Comparison of ENCODE assay signal across 19 cellular contexts in genomic region chr10:132846631-132847415, GRCh38.
DNase-seq lines count a peak whose midpoint lies in the region; ATAC-seq, FAIRE-seq and TF ChIP-seq lines count a peak whose summit lies in the region.
"Had no signal": no experiment of that assay in that cellular context is flagged by ENCODE, and none has a peak within 500 bp of the region (broad histone marks: within the 10 kb centered on the region; RNA-seq: fewer than 3 reads in every experiment).

No MANE protein-coding gene starts in this region.

- H4K8ac ChIP-seq in H1 (ENCODE audit: extremely low read depth, insufficient read depth, low read length) (peak overlapping the region; percentile 2; the same call in 1 of the 2 replicates), neuronal stem cell (ENCODE audit: low read depth, low read length) (no peak overlapping the region)

- CTCF ChIA-PET in H1 (lab: Charles Lee; ENCODE audit: partially characterized antibody) = interaction anchor here (1.3 kb wide), 1 partner anchor 15 kb away, joined by 3 read pairs; no protein-coding TSS in a partner anchor
- CTCF ChIA-PET in RWPE1 (lab: Yijun Ruan, JAX) = interaction anchor here (0.5 kb wide), 1 partner anchor 49 kb away, joined by 3 read pairs; no protein-coding TSS in a partner anchor

- no peak for TF ChIP-seq CTCF in H1 (IDR thresholded peaks at IDR 0.05; ENCODE audit: control extremely low read depth in 1 of 3, insufficient read depth in 1 of 3, low read depth in 1 of 3, low read length in 3 of 3)
- TF ChIP-seq CTCF in natural killer cell (IDR thresholded peaks at IDR 0.05) = no peak
- TF ChIP-seq CTCF in RWPE1 (conservative IDR thresholded peaks at IDR 0.05; ENCODE audit: low read depth) = no peak

- POLR2A ChIA-PET in activated naive CD8-positive, alpha-beta T cell treated with anti-CD3 and anti-CD28 coated beads, Interleukin-2, amount 10 ng/mL, durations not matched to agents 7 days and 5 days (lab: Charles Lee) = no interaction called here
- POLR2A ChIA-PET in H1 (lab: Charles Lee; ENCODE audit: partially characterized antibody) (no interaction called here), RWPE1 (lab: Yijun Ruan, JAX; ENCODE audit: low non-redundant PET) (no interaction called here)

- H2BK12ac ChIP-seq in H1 (ENCODE audit: low read depth, low read length) (no peak overlapping the region), neuronal stem cell (ENCODE audit: low read length) (peak overlapping the region; percentile 90)

- H2BK5ac ChIP-seq in H1 (ENCODE audit: low read depth, low read length) (no peak overlapping the region; the same call in 1 of the 2 replicates), neuronal stem cell (ENCODE audit: low read length) (peak overlapping the region; percentile 5)

- H3K23me2 ChIP-seq in H1 (ENCODE audit: low read depth, low read length) = no peaks in the 10 kb centered on the region

- H3K4me1 ChIP-seq in H1 (replicated peaks in 1 of 4; ENCODE audit: control insufficient read depth in 3 of 4, insufficient read depth in 4 of 4, low read length in 3 of 4) = no peaks in the 10 kb centered on the region; a peak in 1 of 7 replicates
- peaks cover 0 to 2% of the 10 kb centered on the region in 2 donors for H3K4me1 ChIP-seq in neuronal stem cell (ENCODE audit: control insufficient read depth in 2 of 2, insufficient read depth in 1 of 2, low read depth in 1 of 2, low read length in 2 of 2)
- H3K4me1 ChIP-seq in aorta (ENCODE audit: control insufficient read depth in 1 of 2, insufficient read depth in 2 of 2, low read length in 2 of 2) = no peaks in the 10 kb centered on the region
- H3K4me1 ChIP-seq: A549, Peyer's patch had no signal

- H3K56ac ChIP-seq in H1 (replicated peaks; ENCODE audit: insufficient read length, low read depth, low read length) = no peak overlapping the region

- H3K36me3 ChIP-seq in H1 (ENCODE audit: control insufficient read depth in 2 of 4, insufficient read depth in 4 of 4, low read length in 3 of 4) (no peaks in the 10 kb centered on the region), neuronal stem cell (replicated peaks in 1 of 2; ENCODE audit: control insufficient read depth in 2 of 2, insufficient read depth in 2 of 2, low read length in 2 of 2) (no peaks in the 10 kb centered on the region), aorta (ENCODE audit: control insufficient read depth in 1 of 2, insufficient read depth in 2 of 2, low read length in 1 of 2) (no peaks in the 10 kb centered on the region)
- H3K36me3 ChIP-seq: Peyer's patch had no signal

- no peak overlapping the region for H3K14ac ChIP-seq in H1 (ENCODE audit: insufficient read length)
- peak overlapping the region; percentile 89 for H3K14ac ChIP-seq in neuronal stem cell (ENCODE audit: low read length)

- TF ChIP-seq EP300 in H1 (IDR thresholded peaks at IDR 0.05; ENCODE audit: borderline replicate concordance in 1 of 2, low read depth in 2 of 2, low read length in 2 of 2) = no peak

- no peaks in the 10 kb centered on the region for H3K79me2 ChIP-seq in H1 (ENCODE audit: control insufficient read depth in 1 of 2, insufficient read depth in 2 of 2, low read length in 2 of 2)

- H4K20me1 ChIP-seq in H1 (replicated peaks in 1 of 2; ENCODE audit: control insufficient read depth in 1 of 2, insufficient read depth in 2 of 2, low read length in 2 of 2) = no peaks in the 10 kb centered on the region

- H2BK15ac ChIP-seq in H1 (ENCODE audit: low read length) (no peak overlapping the region), neuronal stem cell (ENCODE audit: low read length) (peak overlapping the region; percentile 21)

- H3K79me1 ChIP-seq in H1 (ENCODE audit: low read depth, low read length) (no peaks in the 10 kb centered on the region), neuronal stem cell (ENCODE audit: low read depth, low read length) (no peaks in the 10 kb centered on the region)

- TF ChIP-seq RAD21 in H1 (IDR thresholded peaks at IDR 0.05 in 1 of 2, conservative IDR thresholded peaks at IDR 0.05 in 1 of 2; ENCODE audit: low read depth in 2 of 2, low read length in 2 of 2) = no peak

- intact Hi-C loops in aorta (cut with DNase I) = no loop called here
- intact Hi-C loops in natural killer cell (cut with micrococcal nuclease) = no loop called here

- no peak overlapping the region for H3K4me3 Mint-ChIP-seq in activated naive CD8-positive, alpha-beta T cell treated with anti-CD3 and anti-CD28 coated beads, Interleukin-2, amount 10 ng/mL, durations not matched to agents 7 days and 5 days
- H3K4me3 Mint-ChIP-seq in activated naive CD8-positive, alpha-beta T cell treated with anti-CD3 and anti-CD28 coated beads for 36 hours = no peak overlapping the region
- H3K4me3 Mint-ChIP-seq in natural killer cell = no peak overlapping the region
- H3K4me3 Mint-ChIP-seq: IgD-negative memory B cell had no signal

- H3K23ac ChIP-seq in H1 (ENCODE audit: insufficient read length) (no peak overlapping the region), neuronal stem cell (ENCODE audit: low read depth, low read length, poor library complexity) (peak overlapping the region; percentile 85)

- WGBS in H1 (ENCODE audit: extremely low coverage in 1 of 2, insufficient coverage in 1 of 2, insufficient read length in 1 of 2, insufficient replicate concordance in 2 of 2, low coverage in 1 of 2, low lambda C conversion rate in 2 of 2, missing lambda C conversion rate in 1 of 2), 2 experiments = 96% methylated on average over 21 of the region's 27 CpGs; no CpG with 5 or more reads in 1 of the 2 experiments
- no CpG with 5 or more reads among the region's 27 CpGs for WGBS in neuronal stem cell (ENCODE audit: extremely low coverage in 2 of 2, insufficient read length in 2 of 2, insufficient replicate concordance in 1 of 2), 2 donors
- WGBS in aorta, 2 donors = 93 to 95% methylated on average over 23 to 27 of the region's 27 CpGs

- H2AK5ac ChIP-seq in H1 (ENCODE audit: low read depth, low read length) (no peak overlapping the region), neuronal stem cell (ENCODE audit: low read depth, low read length) (peak overlapping the region; percentile 47)

- H3K9me3 ChIP-seq in H1 (ENCODE audit: insufficient read depth in 2 of 2, low read depth in 1 of 2, low read length in 1 of 2) (peaks cover 12 to 14% of the 10 kb centered on the region in 2 experiments), neuronal stem cell (replicated peaks in 1 of 2; ENCODE audit: control insufficient read depth in 2 of 2, insufficient read depth in 1 of 2, low read depth in 1 of 2, low read length in 2 of 2) (peaks cover 5 to 6% of the 10 kb centered on the region in 2 donors), aorta (ENCODE audit: control insufficient read depth, low read length) (peaks cover 5% of the 10 kb centered on the region)

- H3K27ac Mint-ChIP-seq in activated naive CD8-positive, alpha-beta T cell treated with anti-CD3 and anti-CD28 coated beads, Interleukin-2, amount 10 ng/mL, durations not matched to agents 7 days and 5 days = no peak overlapping the region
- H3K27ac Mint-ChIP-seq in activated naive CD8-positive, alpha-beta T cell treated with anti-CD3 and anti-CD28 coated beads for 36 hours = no peak overlapping the region
- H3K27ac Mint-ChIP-seq in natural killer cell = no peak overlapping the region
- H3K27ac Mint-ChIP-seq: IgD-negative memory B cell had no signal

- H4K91ac ChIP-seq in H1 (replicated peaks; ENCODE audit: insufficient read length, low read length) = no peak overlapping the region
- H4K91ac ChIP-seq in neuronal stem cell (ENCODE audit: low read depth, low read length, poor library complexity) = no peak overlapping the region

- H2BK120ac ChIP-seq in H1 (replicated peaks; ENCODE audit: low read depth, low read length) (no peak overlapping the region), neuronal stem cell (ENCODE audit: low read depth, low read length) (peak overlapping the region; percentile 81)

- peaks cover 7% of the 10 kb centered on the region for H3K27me3 Mint-ChIP-seq in activated naive CD8-positive, alpha-beta T cell treated with anti-CD3 and anti-CD28 coated beads, Interleukin-2, amount 10 ng/mL, durations not matched to agents 7 days and 5 days
- peaks cover 6% of the 10 kb centered on the region for H3K27me3 Mint-ChIP-seq in activated naive CD8-positive, alpha-beta T cell treated with anti-CD3 and anti-CD28 coated beads for 36 hours
- H3K27me3 Mint-ChIP-seq in natural killer cell (ENCODE audit: low read depth in 2 of 2) = peaks cover 5 to 9% of the 10 kb centered on the region in 2 donors
- H3K27me3 Mint-ChIP-seq: CD4-positive, CD25-positive, alpha-beta regulatory T cell had no signal

- H3K9ac ChIP-seq in H1 (replicated peaks in 1 of 4; ENCODE audit: extremely low read depth in 1 of 4, low read depth in 3 of 4, low read length in 3 of 4) (no peak overlapping the region), neuronal stem cell (ENCODE audit: low read depth, low read length, poor library complexity) (peak overlapping the region; percentile 21)

- TF ChIP-seq POLR2A in H1 (IDR thresholded peaks at IDR 0.05; ENCODE audit: control extremely low read depth in 1 of 2, low read depth in 2 of 2, low read length in 2 of 2) = no peak

- no peak for ATAC-seq in activated naive CD8-positive, alpha-beta T cell treated with anti-CD3 and anti-CD28 coated beads, Interleukin-2, amount 10 ng/mL, durations not matched to agents 7 days and 5 days (ENCODE audit: low read depth)
- ATAC-seq in aorta (ENCODE audit: low FRiP score) = no peak
- ATAC-seq in natural killer cell = no peak

- no peak overlapping the region for H3K4me3 ChIP-seq in H1 (ENCODE audit: extremely low read depth in 1 of 4, insufficient read depth in 2 of 4, low read depth in 3 of 4, low read length in 4 of 4)
- H3K4me3 ChIP-seq in neuronal stem cell (ENCODE audit: low read length in 2 of 2) = no peak overlapping the region
- no peak overlapping the region for H3K4me3 ChIP-seq in aorta (ENCODE audit: low read length in 2 of 2)
- H3K4me3 ChIP-seq: A549, Peyer's patch had no signal

- no peaks in the 10 kb centered on the region for H3K36me3 Mint-ChIP-seq in activated naive CD8-positive, alpha-beta T cell treated with anti-CD3 and anti-CD28 coated beads, Interleukin-2, amount 10 ng/mL, durations not matched to agents 7 days and 5 days
- no peaks in the 10 kb centered on the region for H3K36me3 Mint-ChIP-seq in activated naive CD8-positive, alpha-beta T cell treated with anti-CD3 and anti-CD28 coated beads for 36 hours
- peaks cover 10% of the 10 kb centered on the region for H3K36me3 Mint-ChIP-seq in natural killer cell
- H3K36me3 Mint-ChIP-seq: CD4-positive, CD25-positive, alpha-beta regulatory T cell had no signal

- H2BK20ac ChIP-seq in H1 (ENCODE audit: low read length) = no peak overlapping the region

- H3K18ac ChIP-seq in H1 (ENCODE audit: extremely low read depth, low read length) (no peak overlapping the region), neuronal stem cell (ENCODE audit: low read length) (peak overlapping the region; percentile 71)

- H3K9me3 Mint-ChIP-seq in activated naive CD8-positive, alpha-beta T cell treated with anti-CD3 and anti-CD28 coated beads, Interleukin-2, amount 10 ng/mL, durations not matched to agents 7 days and 5 days = peaks cover 7% of the 10 kb centered on the region
- peaks cover 12% of the 10 kb centered on the region for H3K9me3 Mint-ChIP-seq in activated naive CD8-positive, alpha-beta T cell treated with anti-CD3 and anti-CD28 coated beads for 36 hours
- H3K9me3 Mint-ChIP-seq in natural killer cell = peaks cover 6% of the 10 kb centered on the region in 2 donors

- H3K27ac ChIP-seq in H1 (ENCODE audit: low read depth, low read length) = no peak overlapping the region
- H3K27ac ChIP-seq in neuronal stem cell (replicated peaks; ENCODE audit: low read length) = no peak overlapping the region
- H3K27ac ChIP-seq in aorta (ENCODE audit: low read depth in 1 of 2, low read length in 2 of 2) = no peak overlapping the region
- H3K27ac ChIP-seq in RWPE1 = no peak overlapping the region
- H3K27ac ChIP-seq: A549, Peyer's patch had no signal

- DNase-seq in activated naive CD8-positive, alpha-beta T cell treated with anti-CD3 and anti-CD28 coated beads, Interleukin-2, amount 10 ng/mL, durations not matched to agents 7 days and 5 days = peak; percentile 20
- DNase-seq in activated naive CD8-positive, alpha-beta T cell treated with anti-CD3 and anti-CD28 coated beads for 36 hours = no peak
- DNase-seq in H1 (ENCODE audit: low read depth in 1 of 2, low spot score in 2 of 2) = no peak
- DNase-seq in neuronal stem cell (ENCODE audit: low spot score) = no peak
- DNase-seq in aorta = peak; percentile 33 to 62
- DNase-seq in natural killer cell = no peak
- DNase-seq in RWPE1 (ENCODE audit: low spot score) = no peak
- DNase-seq: Calu3; CD4-positive, CD25-positive, alpha-beta regulatory T cell; DMS79 treated with DMSO at 0.1 percent for 48 hours; NCI-H1417; NCI-H2029; NCI-H510A; NCI-H82 had no signal

- H3K4me2 ChIP-seq in H1 (ENCODE audit: insufficient read depth in 1 of 2, low read depth in 2 of 2, low read length in 2 of 2) (no peak overlapping the region), neuronal stem cell (ENCODE audit: insufficient read depth, low read length, poor library complexity, severe bottlenecking) (no peak overlapping the region)
- H3K4me2 ChIP-seq: A549 had no signal

- no peak overlapping the region for H4K5ac ChIP-seq in H1 (ENCODE audit: insufficient read length, low read depth, low read length)

- no peaks in the 10 kb centered on the region for H3K27me3 ChIP-seq in H1 (replicated peaks in 1 of 4; ENCODE audit: control insufficient read depth in 3 of 4, extremely low read depth in 1 of 4, insufficient read depth in 3 of 4, low read length in 3 of 4)
- peaks cover 0 to 51% (median 0%) of the 10 kb centered on the region in 3 experiments for H3K27me3 ChIP-seq in neuronal stem cell (ENCODE audit: control insufficient read depth in 3 of 3, insufficient read depth in 3 of 3, low read depth in 1 of 3, low read length in 3 of 3)
- H3K27me3 ChIP-seq in aorta (ENCODE audit: control insufficient read depth in 1 of 2, insufficient read depth in 2 of 2, low read length in 1 of 2) = no peaks in the 10 kb centered on the region
- H3K27me3 ChIP-seq: Peyer's patch had no signal

- no peak for FAIRE-seq in H1 (lab: Jason Lieb, UNC)
- FAIRE-seq: A549, G401.6, GM12891 had no signal

- H3K4ac ChIP-seq in H1 (replicated peaks; ENCODE audit: insufficient read length, low read depth, low read length) (no peak overlapping the region), neuronal stem cell (ENCODE audit: low read length) (no peak overlapping the region)

- H3K4me1 Mint-ChIP-seq in activated naive CD8-positive, alpha-beta T cell treated with anti-CD3 and anti-CD28 coated beads, Interleukin-2, amount 10 ng/mL, durations not matched to agents 7 days and 5 days = peaks cover 4% of the 10 kb centered on the region
- peaks cover 9% of the 10 kb centered on the region for H3K4me1 Mint-ChIP-seq in activated naive CD8-positive, alpha-beta T cell treated with anti-CD3 and anti-CD28 coated beads for 36 hours
- H3K4me1 Mint-ChIP-seq in natural killer cell = peaks cover 15 to 16% of the 10 kb centered on the region in 2 donors

- no peak overlapping the region for H2AFZ ChIP-seq in H1 (ENCODE audit: low read length)
- no peak overlapping the region for H2AFZ ChIP-seq in neuronal stem cell (ENCODE audit: low read length)

Comparison
In these comparisons a context has a peak if more than half of its experiments do, and no peak if none do; other contexts are left out.
1. DNase-seq: peak in activated naive CD8-positive, alpha-beta T cell treated with anti-CD3 and anti-CD28 coated beads, Interleukin-2, amount 10 ng/mL, durations not matched to agents 7 days and 5 days (single experiment) and aorta (2 of 2); none in activated naive CD8-positive, alpha-beta T cell treated with anti-CD3 and anti-CD28 coated beads for 36 hours (single experiment), H1 (0 of 2), neuronal stem cell (single experiment), natural killer cell (single experiment) and RWPE1 (single experiment).